8 cellular contexts compared by ENCODE assay signal in genomic region chr2:142180820-142181533, GRCh38. TPM values are rescaled to one million over a fixed set of nuclear protein-coding genes. Genes with fewer than 3 reads are reported as not detected.
DNase-seq lines count a peak whose midpoint lies in the region; ATAC-seq and TF ChIP-seq lines count a peak whose summit lies in the region.

No MANE protein-coding gene starts in this region.

- no peaks in the 10 kb centered on the region for H3K36me3 ChIP-seq in SK-N-SH (replicated peaks in 1 of 2; ENCODE audit: control insufficient read depth in 1 of 2, insufficient read depth in 2 of 2, low read length in 1 of 2)

- H4K20me1 ChIP-seq in SK-N-SH (ENCODE audit: insufficient read depth), result no peaks in the 10 kb centered on the region

- TF ChIP-seq CTCF in AG09309 (IDR thresholded peaks at IDR 0.05; ENCODE audit: control insufficient read depth, insufficient read depth, low read depth, low read length, missing control alignments), result peak; percentile 50
- TF ChIP-seq CTCF in GM20000 (IDR thresholded peaks at IDR 0.05; ENCODE audit: extremely low read depth, missing control alignments), result peak; percentile 21
- peak; percentile 52 for TF ChIP-seq CTCF in SK-N-SH (IDR thresholded peaks at IDR 0.05)

- no peaks in the 10 kb centered on the region for H3K9me2 ChIP-seq in SK-N-SH

- H3K4me3 ChIP-seq in AG09309 (ENCODE audit: control insufficient read depth, low read depth, low read length) (no peak overlapping the region), SK-N-SH (ENCODE audit: low read depth in 2 of 2, low read length in 1 of 2) (peak overlapping the region in 1 of 2 experiments; percentile 36; a peak in 1 of 4 replicates)

- H3K4me2 ChIP-seq in SK-N-SH, result no peak overlapping the region

- no peak for TF ChIP-seq EP300 in SK-N-SH (IDR thresholded peaks at IDR 0.05; ENCODE audit: borderline replicate concordance in 1 of 2, low read depth in 1 of 2, low read length in 1 of 2)

- DNase-seq in AG09309 (ENCODE audit: low read depth), result no peak
- no peak for DNase-seq in GM20000 (ENCODE audit: low spot score)
- no peak for DNase-seq in SK-N-SH
- DNase-seq in islet precursor cell, result peak; percentile 88
- no peak for DNase-seq in stimulated activated CD4-positive, alpha-beta T cell treated with anti-CD3 and anti-CD28 coated beads, Interleukin-2, amount 100 ng/mL, for 48 hours

- H3K27ac ChIP-seq in SK-N-SH (ENCODE audit: low read depth in 2 of 2, low read length in 1 of 2), result no peak overlapping the region; a peak in 1 of 4 replicates

- CTCF ChIA-PET in SK-N-SH (lab: Yijun Ruan, JAX), result interaction anchor here (0.6 to 2.0 kb wide), 5 partner anchors 10 to 423 kb away, joined by 3 to 6 read pairs (median 4); no protein-coding TSS in a partner anchor

- peaks cover 11 to 28% of the 10 kb centered on the region in 2 experiments for H3K4me1 ChIP-seq in SK-N-SH (ENCODE audit: control insufficient read depth in 1 of 2, insufficient read depth in 2 of 2, low read depth in 1 of 2, low read length in 1 of 2)

- peak; percentile 28 for TF ChIP-seq RAD21 in SK-N-SH (IDR thresholded peaks at IDR 0.05; ENCODE audit: low read length)

- no peaks in the 10 kb centered on the region for H3K27me3 ChIP-seq in SK-N-SH (ENCODE audit: insufficient read depth)

- H3K9ac ChIP-seq in SK-N-SH, result no peak overlapping the region

- H3K9me3 ChIP-seq in SK-N-SH, result no peaks in the 10 kb centered on the region

- no peak overlapping the region for H2AFZ ChIP-seq in SK-N-SH (ENCODE audit: low read depth)

- 90% methylated on average over 18 of the region's 22 CpGs for WGBS in SK-N-SH (ENCODE audit: low lambda C conversion rate)

- peaks cover 7% of the 10 kb centered on the region for H3F3A ChIP-seq in SK-N-SH (replicated peaks; ENCODE audit: insufficient read depth)

- ATAC-seq in GM19463 (IDR thresholded peaks at IDR 0.05; ENCODE audit: unreplicated experiment) (no peak), HG02610 (IDR thresholded peaks at IDR 0.05; ENCODE audit: unreplicated experiment) (no peak), GM21381 (IDR thresholded peaks at IDR 0.05; ENCODE audit: unreplicated experiment) (no peak)

- POLR2A ChIA-PET in SK-N-SH (lab: Yijun Ruan, JAX), result no interaction called here

- no peaks in the 10 kb centered on the region for H3K79me2 ChIP-seq in SK-N-SH (ENCODE audit: insufficient read depth)

TF ChIP-seq in SK-N-SH, 30 proteins besides CTCF, POLR2A, EP300 and RAD21:
- TF ChIP-seq FOSL2 (IDR thresholded peaks at IDR 0.05; ENCODE audit: borderline replicate concordance, low read depth), result peak; percentile 42; the same call in 1 of the 2 replicates
- TF ChIP-seq NFIC (IDR thresholded peaks at IDR 0.05; ENCODE audit: borderline replicate concordance), result no peak

RNA-seq across cellular contexts. Expression of gene LRP1B, which starts 50.2 kb away (rescaled TPM):
- polyA plus RNA-seq in SK-N-SH (2012; rRNA removed), result 0.19 and 0.28 TPM in 2 replicates
- 0.41 and 0.66 TPM in 2 replicates for polyA plus RNA-seq in SK-N-SH (2012; cell fraction: cytosol; rRNA removed)
- polyA plus RNA-seq in SK-N-SH (2012; cell fraction: nucleus; rRNA removed), result 0.31 and 0.51 TPM in 2 replicates
